8 cellular contexts compared by ENCODE assay signal in genomic region chr1:2300851-2301606, GRCh38.
A peak's percentile ranks its signal among the peaks of the same experiment; 100 is the strongest.
DNase-seq lines count a peak whose midpoint lies in the region; ATAC-seq lines count a peak whose summit lies in the region.

No MANE protein-coding gene starts in this region.

- ATAC-seq in GM19372 (IDR thresholded peaks at IDR 0.05; ENCODE audit: low read depth, unreplicated experiment) (peak; percentile 43), HG03457 (IDR thresholded peaks at IDR 0.05; ENCODE audit: unreplicated experiment) (peak; percentile 41)
- ATAC-seq in naive thymus-derived CD4-positive, alpha-beta T cell = peak; percentile 90

- CTCF ChIA-PET in naive thymus-derived CD4-positive, alpha-beta T cell (lab: Charles Lee) = interaction anchor here (0.6 to 1.8 kb wide), 6 partner anchors 64 to 106 kb away, joined by 3 to 6 read pairs (median 4); partner anchors contain the start of gene FAAP20

- no peaks in the 10 kb centered on the region for H3K9me3 Mint-ChIP-seq in activated CD4-positive, alpha-beta T cell treated with anti-CD3 and anti-CD28 coated beads, Interleukin-2, amount 10 ng/mL, durations not matched to agents 24 days and 14 days
- no peaks in the 10 kb centered on the region for H3K9me3 Mint-ChIP-seq in naive thymus-derived CD4-positive, alpha-beta T cell

- H3K36me3 ChIP-seq in naive thymus-derived CD4-positive, alpha-beta T cell (ENCODE audit: control insufficient read depth in 2 of 3, insufficient read depth in 3 of 3, low read length in 3 of 3) = peaks cover 0 to 36% (median 18%) of the 10 kb centered on the region in 3 experiments
- H3K36me3 ChIP-seq in subcutaneous abdominal adipose tissue (ENCODE audit: control insufficient read depth in 5 of 5, insufficient read depth in 5 of 5, low read length in 5 of 5) = peaks cover 0 to 45% (median 35%) of the 10 kb centered on the region in 5 donors

- peak; percentile 95 for DNase-seq in activated CD4-positive, alpha-beta T cell treated with anti-CD3 and anti-CD28 coated beads, Interleukin-2, amount 10 ng/mL, durations not matched to agents 24 days and 14 days
- DNase-seq in dermis blood vessel endothelial cell (peak; percentile 66), NCI-H2171 (lab: John Stamatoyannopoulos, UW) (no peak), NCI-H146 treated with DMSO at 0.1 percent for 48 hours (lab: John Stamatoyannopoulos, UW; ENCODE audit: unreplicated experiment) (no peak)
- DNase-seq in naive thymus-derived CD4-positive, alpha-beta T cell = peak; percentile 69 to 98 (median 97)

- intact Hi-C loops in activated CD4-positive, alpha-beta T cell treated with anti-CD3 and anti-CD28 coated beads, Interleukin-2, amount 10 ng/mL, durations not matched to agents 24 days and 14 days (cut with micrococcal nuclease) = loop anchor here (1.0 to 10.0 kb wide), 7 partner anchors 11 to 246 kb away; partner anchors contain the start of gene PANK4
- intact Hi-C loops in naive thymus-derived CD4-positive, alpha-beta T cell (cut with micrococcal nuclease) = loop anchor here (1.0 to 5.0 kb wide), 12 partner anchors 10 to 384 kb away; partner anchors contain the start of genes CALML6 (in 1 of the 2), MORN1 (in 1 of the 2), RER1 (in 1 of the 2) and TMEM52 (in 1 of the 2)

- H3K4me3 ChIP-seq in naive thymus-derived CD4-positive, alpha-beta T cell (ENCODE audit: low read length) = peak overlapping the region; percentile 77
- peak overlapping the region in 4 of 5 donors; percentile 18 to 55 (median 32) for H3K4me3 ChIP-seq in subcutaneous abdominal adipose tissue (ENCODE audit: low read depth in 1 of 5, low read length in 5 of 5)

- no peaks in the 10 kb centered on the region for H3K9me3 ChIP-seq in naive thymus-derived CD4-positive, alpha-beta T cell (ENCODE audit: control insufficient read depth in 2 of 3, low read length in 3 of 3)
- no peaks in the 10 kb centered on the region for H3K9me3 ChIP-seq in subcutaneous abdominal adipose tissue (ENCODE audit: control insufficient read depth in 5 of 5, low read length in 5 of 5)

- peak overlapping the region in 4 of 5 donors; percentile 28 to 66 (median 48) for H3K9ac ChIP-seq in subcutaneous abdominal adipose tissue (ENCODE audit: low read length in 5 of 5)

- H3K27me3 ChIP-seq in naive thymus-derived CD4-positive, alpha-beta T cell (ENCODE audit: control insufficient read depth in 2 of 2, insufficient read depth in 2 of 2, low read length in 2 of 2) = no peaks in the 10 kb centered on the region
- no peaks in the 10 kb centered on the region for H3K27me3 ChIP-seq in subcutaneous abdominal adipose tissue (ENCODE audit: control insufficient read depth in 5 of 5, insufficient read depth in 4 of 5, low read length in 5 of 5)

- H3K36me3 Mint-ChIP-seq in activated CD4-positive, alpha-beta T cell treated with anti-CD3 and anti-CD28 coated beads, Interleukin-2, amount 10 ng/mL, durations not matched to agents 24 days and 14 days (ENCODE audit: low read depth) = peaks cover 15% of the 10 kb centered on the region
- H3K36me3 Mint-ChIP-seq in naive thymus-derived CD4-positive, alpha-beta T cell = peaks cover 0 to 29% (median 0%) of the 10 kb centered on the region in 5 donors

- H3K27ac ChIP-seq in naive thymus-derived CD4-positive, alpha-beta T cell (ENCODE audit: low read depth, low read length) = peak overlapping the region; percentile 98
- peak overlapping the region; percentile 82 for H3K27ac ChIP-seq in subcutaneous abdominal adipose tissue (ENCODE audit: low read depth, low read length)

- H3K27me3 Mint-ChIP-seq in activated CD4-positive, alpha-beta T cell treated with anti-CD3 and anti-CD28 coated beads, Interleukin-2, amount 10 ng/mL, durations not matched to agents 24 days and 14 days = no peaks in the 10 kb centered on the region
- no peaks in the 10 kb centered on the region for H3K27me3 Mint-ChIP-seq in naive thymus-derived CD4-positive, alpha-beta T cell

- H3K4me1 Mint-ChIP-seq in activated CD4-positive, alpha-beta T cell treated with anti-CD3 and anti-CD28 coated beads, Interleukin-2, amount 10 ng/mL, durations not matched to agents 24 days and 14 days = peaks cover 27% of the 10 kb centered on the region
- peaks cover 14 to 72% (median 42%) of the 10 kb centered on the region in 7 donors for H3K4me1 Mint-ChIP-seq in naive thymus-derived CD4-positive, alpha-beta T cell

- H3K4me1 ChIP-seq in naive thymus-derived CD4-positive, alpha-beta T cell (ENCODE audit: control insufficient read depth in 2 of 2, insufficient read depth in 2 of 2, low read length in 2 of 2) = peaks cover 36 to 54% of the 10 kb centered on the region in 2 donors
- peaks cover 8 to 75% (median 51%) of the 10 kb centered on the region in 5 donors for H3K4me1 ChIP-seq in subcutaneous abdominal adipose tissue (ENCODE audit: control insufficient read depth in 5 of 5, insufficient read depth in 5 of 5, low read length in 5 of 5)

- POLR2A ChIA-PET in naive thymus-derived CD4-positive, alpha-beta T cell (lab: Charles Lee) = interaction anchor here (0.7 to 5.0 kb wide), 11 partner anchors 11 to 577 kb away, joined by 3 to 45 read pairs (median 4); partner anchors contain the start of genes CDK11A, MORN1 and RER1

- H3K27ac Mint-ChIP-seq in activated CD4-positive, alpha-beta T cell treated with anti-CD3 and anti-CD28 coated beads, Interleukin-2, amount 10 ng/mL, durations not matched to agents 24 days and 14 days = peak overlapping the region; percentile 94
- H3K27ac Mint-ChIP-seq in naive thymus-derived CD4-positive, alpha-beta T cell = peak overlapping the region; percentile 91 to 99 (median 99)

- peak overlapping the region; percentile 83 for H3K4me3 Mint-ChIP-seq in activated CD4-positive, alpha-beta T cell treated with anti-CD3 and anti-CD28 coated beads, Interleukin-2, amount 10 ng/mL, durations not matched to agents 24 days and 14 days
- H3K4me3 Mint-ChIP-seq in naive thymus-derived CD4-positive, alpha-beta T cell = peak overlapping the region; percentile 79 to 89 (median 85)

Comparison
In these comparisons a context has a peak if more than half of its experiments do, and no peak if none do; other contexts are left out.
1. DNase-seq: peak in activated CD4-positive, alpha-beta T cell treated with anti-CD3 and anti-CD28 coated beads, Interleukin-2, amount 10 ng/mL, durations not matched to agents 24 days and 14 days (single experiment), dermis blood vessel endothelial cell (single experiment) and naive thymus-derived CD4-positive, alpha-beta T cell (9 of 9); none in NCI-H2171 (single experiment) and NCI-H146 treated with DMSO at 0.1 percent for 48 hours (single experiment).
2. Peak in every context shown above with its lines, with median percentiles within 50 percentile points of each other: ATAC-seq.